24 cellular contexts compared by ENCODE assay signal in genomic region chr12:12473223-12473622, GRCh38.
DNase-seq lines count a peak whose midpoint lies in the region; ATAC-seq, FAIRE-seq and TF ChIP-seq lines count a peak whose summit lies in the region.
"Had no signal": no experiment of that assay in that cellular context is flagged by ENCODE, and none has a peak within 500 bp of the region (broad histone marks: within the 10 kb centered on the region; RNA-seq: fewer than 3 reads in every experiment).

No MANE protein-coding gene starts in this region.

- H3K4me1 ChIP-seq in GM23338 (ENCODE audit: insufficient read depth) (no peaks in the 10 kb centered on the region; the same call in 1 of the 2 replicates), spleen (peaks cover 0 to 50% (median 10%) of the 10 kb centered on the region in 6 donors), MM.1S (ENCODE audit: low read length) (no peaks in the 10 kb centered on the region)
- H3K4me1 ChIP-seq: right atrium auricular region had no signal

- CTCF ChIA-PET in activated CD4-positive, alpha-beta T cell treated with anti-CD3 and anti-CD28 coated beads, Interleukin-2, amount 10 ng/mL, durations not matched to agents 7 days and 5 days (lab: Charles Lee): interaction anchor here (0.7 to 5.8 kb wide), 9 partner anchors 7 to 97 kb away, joined by 3 to 28 read pairs (median 6); no protein-coding TSS in a partner anchor

- peaks cover 70% of the 10 kb centered on the region for H3K4me1 Mint-ChIP-seq in activated CD4-positive, alpha-beta T cell treated with anti-CD3 and anti-CD28 coated beads, Interleukin-2, amount 10 ng/mL, durations not matched to agents 7 days and 5 days
- H3K4me1 Mint-ChIP-seq in GM23338: peaks cover 4% of the 10 kb centered on the region
- H3K4me1 Mint-ChIP-seq in activated naive CD8-positive, alpha-beta T cell treated with anti-CD3 and anti-CD28 coated beads, Interleukin-2, amount 50 U/mL, for 24 hours: peaks cover 72% of the 10 kb centered on the region

- H3K27me3 ChIP-seq in GM23338 (ENCODE audit: insufficient read depth) (no peaks in the 10 kb centered on the region), spleen (replicated peaks in 1 of 7) (no peaks in the 10 kb centered on the region), MM.1S (replicated peaks; ENCODE audit: insufficient read depth, low read length) (no peaks in the 10 kb centered on the region)
- H3K27me3 ChIP-seq: BLaER1, heart right ventricle, right atrium auricular region, upper lobe of right lung had no signal

- no peak overlapping the region for H3K4me3 Mint-ChIP-seq in activated CD4-positive, alpha-beta T cell treated with anti-CD3 and anti-CD28 coated beads, Interleukin-2, amount 10 ng/mL, durations not matched to agents 7 days and 5 days
- H3K4me3 Mint-ChIP-seq in GM23338: no peak overlapping the region; the same call in 2 of the 3 replicates
- no peak overlapping the region for H3K4me3 Mint-ChIP-seq in activated naive CD8-positive, alpha-beta T cell treated with anti-CD3 and anti-CD28 coated beads, Interleukin-2, amount 50 U/mL, for 24 hours
- H3K4me3 Mint-ChIP-seq: immature natural killer cell; stimulated activated naive B cell treated with anti-CD40 and anti-IgM and Interleukin-4, amounts not matched to agents 10 μg/mL and 1 μg/mL and 100 μg/mL, for 72 hours had no signal

- DNase-seq in activated CD4-positive, alpha-beta T cell treated with anti-CD3 and anti-CD28 coated beads, Interleukin-2, amount 10 ng/mL, durations not matched to agents 7 days and 5 days: no peak
- DNase-seq in activated CD4-positive, alpha-beta T cell treated with anti-CD3 and anti-CD28 coated beads for 1 hour: no peak
- DNase-seq in GM23338 (ENCODE audit: low spot score): no peak
- no peak for DNase-seq in activated naive CD8-positive, alpha-beta T cell treated with anti-CD3 and anti-CD28 coated beads, Interleukin-2, amount 50 U/mL, for 24 hours
- DNase-seq in spleen: no peak
- no peak for DNase-seq in stimulated activated CD4-positive, alpha-beta T cell treated with anti-CD3 and anti-CD28 coated beads, Interleukin-4, amount 100 ng/mL, for 4 hours
- no peak for DNase-seq in MM.1S
- DNase-seq in urothelium cell line (ENCODE audit: low spot score): no peak
- DNase-seq: activated CD4-positive, alpha-beta T cell treated with anti-CD3 and anti-CD28 coated beads, Interleukin-2, amount 50 U/mL, for 4 hours; DMS53; heart right ventricle; immature natural killer cell; left ventricle myocardium superior; NCI-H1417 treated with DMSO at 0.1 percent for 48 hours; NCI-H524; occipital lobe; stimulated activated CD4-positive, alpha-beta T cell treated with anti-CD3 and anti-CD28 coated beads, Interleukin-15, amount 100 ng/mL, for 24 hours; stimulated activated naive B cell treated with anti-CD40 and anti-IgM and Interleukin-4, amounts not matched to agents 10 μg/mL and 1 μg/mL and 100 μg/mL, for 72 hours; upper lobe of right lung had no signal

- H3K36me3 ChIP-seq in GM23338 (ENCODE audit: insufficient read depth): peaks cover 18% of the 10 kb centered on the region
- H3K36me3 ChIP-seq in spleen: peaks cover 7 to 50% (median 16%) of the 10 kb centered on the region in 6 donors
- peaks cover 4% of the 10 kb centered on the region; the same call in 1 of the 2 replicates for H3K36me3 ChIP-seq in MM.1S (replicated peaks; ENCODE audit: insufficient read depth, low read length)

- no peak for FAIRE-seq in urothelium cell line (lab: Jason Lieb, UNC)
- FAIRE-seq: astrocyte, GM12878, GM19239 had no signal

- H3K27ac ChIP-seq in GM23338 (ENCODE audit: low read depth) (peak overlapping the region; percentile 72), spleen (peak overlapping the region in 5 of 8 donors; percentile 13 to 82 (median 79)), MM.1S (ENCODE audit: low read length) (no peak overlapping the region)
- H3K27ac ChIP-seq: BLaER1, right atrium auricular region, upper lobe of right lung had no signal

- no peaks in the 10 kb centered on the region for H3K9me3 ChIP-seq in spleen
- no peaks in the 10 kb centered on the region for H3K9me3 ChIP-seq in MM.1S (replicated peaks; ENCODE audit: insufficient read depth, low read length)
- H3K9me3 ChIP-seq: heart right ventricle, right atrium auricular region, upper lobe of right lung had no signal

- H3K36me3 Mint-ChIP-seq in activated CD4-positive, alpha-beta T cell treated with anti-CD3 and anti-CD28 coated beads, Interleukin-2, amount 10 ng/mL, durations not matched to agents 7 days and 5 days (ENCODE audit: low read depth): peaks cover 83% of the 10 kb centered on the region
- peaks cover 72% of the 10 kb centered on the region for H3K36me3 Mint-ChIP-seq in GM23338 (ENCODE audit: low read depth)
- H3K36me3 Mint-ChIP-seq in activated naive CD8-positive, alpha-beta T cell treated with anti-CD3 and anti-CD28 coated beads, Interleukin-2, amount 50 U/mL, for 24 hours (ENCODE audit: low read depth): peaks cover 66% of the 10 kb centered on the region

- no peaks in the 10 kb centered on the region for H3K27me3 Mint-ChIP-seq in activated CD4-positive, alpha-beta T cell treated with anti-CD3 and anti-CD28 coated beads, Interleukin-2, amount 10 ng/mL, durations not matched to agents 7 days and 5 days
- H3K27me3 Mint-ChIP-seq in GM23338 (ENCODE audit: insufficient read depth, low read depth, poor library complexity): peaks cover 8% of the 10 kb centered on the region
- no peaks in the 10 kb centered on the region for H3K27me3 Mint-ChIP-seq in activated naive CD8-positive, alpha-beta T cell treated with anti-CD3 and anti-CD28 coated beads, Interleukin-2, amount 50 U/mL, for 24 hours
- H3K27me3 Mint-ChIP-seq: stimulated activated naive B cell treated with anti-CD40 and anti-IgM and Interleukin-4, amounts not matched to agents 10 μg/mL and 1 μg/mL and 100 μg/mL, for 72 hours had no signal

- no peak overlapping the region for H2AFZ ChIP-seq in GM23338
- H2AFZ ChIP-seq in MM.1S (ENCODE audit: low read length): no peak overlapping the region

- no peak for ATAC-seq in GM23338
- no peak for ATAC-seq in activated naive CD8-positive, alpha-beta T cell treated with anti-CD3 and anti-CD28 coated beads, Interleukin-2, amount 50 U/mL, for 24 hours
- ATAC-seq: GM12878; left ventricle myocardium superior; stimulated activated naive B cell treated with anti-CD40 and anti-IgM and Interleukin-4, amounts not matched to agents 10 μg/mL and 1 μg/mL and 100 μg/mL, for 72 hours; upper lobe of right lung had no signal

- TF ChIP-seq CTCF in GM23338 (conservative IDR thresholded peaks at IDR 0.05; ENCODE audit: low read depth in 2 of 2) (no peak), spleen (IDR thresholded peaks at IDR 0.05 in 8 of 11, conservative IDR thresholded peaks at IDR 0.05 in 3 of 11) (no peak), MM.1S (IDR thresholded peaks at IDR 0.05; ENCODE audit: low read length) (no peak)

- H3K9me2 ChIP-seq in GM23338 (ENCODE audit: insufficient read depth): no peaks in the 10 kb centered on the region
- H3K9me2 ChIP-seq in MM.1S (replicated peaks; ENCODE audit: insufficient read depth, low read length): no peaks in the 10 kb centered on the region

- H3F3A ChIP-seq in GM23338 (replicated peaks; ENCODE audit: low read depth) (0 out of 2 replicates have a peak, but pooled peaks cover 8% of the 10 kb centered on the region), MM.1S (ENCODE audit: insufficient read depth, low read length) (no peaks in the 10 kb centered on the region)

- H3K4me2 ChIP-seq in GM23338: no peak overlapping the region
- no peak overlapping the region for H3K4me2 ChIP-seq in MM.1S (ENCODE audit: low read depth, low read length)
- H3K4me2 ChIP-seq: BLaER1 had no signal

- no peak for TF ChIP-seq POLR2A in spleen (IDR thresholded peaks at IDR 0.05)

- H3K9me3 Mint-ChIP-seq in activated CD4-positive, alpha-beta T cell treated with anti-CD3 and anti-CD28 coated beads, Interleukin-2, amount 10 ng/mL, durations not matched to agents 7 days and 5 days: no peaks in the 10 kb centered on the region
- peaks cover 24% of the 10 kb centered on the region for H3K9me3 Mint-ChIP-seq in GM23338
- H3K9me3 Mint-ChIP-seq in activated naive CD8-positive, alpha-beta T cell treated with anti-CD3 and anti-CD28 coated beads, Interleukin-2, amount 50 U/mL, for 24 hours: peaks cover 7% of the 10 kb centered on the region
- H3K9me3 Mint-ChIP-seq: immature natural killer cell; stimulated activated naive B cell treated with anti-CD40 and anti-IgM and Interleukin-4, amounts not matched to agents 10 μg/mL and 1 μg/mL and 100 μg/mL, for 72 hours had no signal

- WGBS in spleen, 5 donors: 94 to 98% (median 97%) methylated on average over 4 of the region's 4 CpGs

- H3K79me2 ChIP-seq in GM23338 (replicated peaks; ENCODE audit: insufficient read depth): 0 out of 2 replicates have a peak, but pooled peaks cover 5% of the 10 kb centered on the region
- H3K79me2 ChIP-seq in MM.1S (ENCODE audit: low read length): no peaks in the 10 kb centered on the region

- H3K27ac Mint-ChIP-seq in activated CD4-positive, alpha-beta T cell treated with anti-CD3 and anti-CD28 coated beads, Interleukin-2, amount 10 ng/mL, durations not matched to agents 7 days and 5 days: peak overlapping the region; percentile 93
- H3K27ac Mint-ChIP-seq in GM23338: no peak overlapping the region
- H3K27ac Mint-ChIP-seq in activated naive CD8-positive, alpha-beta T cell treated with anti-CD3 and anti-CD28 coated beads, Interleukin-2, amount 50 U/mL, for 24 hours: peak overlapping the region; percentile 97
- H3K27ac Mint-ChIP-seq: stimulated activated naive B cell treated with anti-CD40 and anti-IgM and Interleukin-4, amounts not matched to agents 10 μg/mL and 1 μg/mL and 100 μg/mL, for 72 hours had no signal

- H3K9ac ChIP-seq in MM.1S (ENCODE audit: low read length): no peak overlapping the region
- H3K9ac ChIP-seq: BLaER1 had no signal

- H3K4me3 ChIP-seq in GM23338: no peak overlapping the region
- H3K4me3 ChIP-seq in spleen: no peak overlapping the region
- no peak overlapping the region for H3K4me3 ChIP-seq in MM.1S (ENCODE audit: low read length)
- H3K4me3 ChIP-seq: BLaER1, GM12878, heart right ventricle, right atrium auricular region, upper lobe of right lung had no signal

- peaks cover 15% of the 10 kb centered on the region for H4K20me1 ChIP-seq in GM23338 (replicated peaks; ENCODE audit: insufficient read depth)
- H4K20me1 ChIP-seq in MM.1S (ENCODE audit: insufficient read depth, low read length): no peaks in the 10 kb centered on the region
- H4K20me1 ChIP-seq: BLaER1 had no signal

- intact Hi-C loops in spleen (cut with DNase I; ENCODE audit: low total_unique reads): no loop called here

- POLR2A ChIA-PET in activated CD4-positive, alpha-beta T cell treated with anti-CD3 and anti-CD28 coated beads, Interleukin-2, amount 10 ng/mL, durations not matched to agents 7 days and 5 days (lab: Charles Lee): interaction anchor here (0.5 kb wide), 1 partner anchor 172 kb away, joined by 3 read pairs; no protein-coding TSS in a partner anchor

TF ChIP-seq in GM23338, 12 proteins besides CTCF, POLR2A, EP300 and RAD21 (continues in another document):
- no peak for TF ChIP-seq STAT1 (IDR thresholded peaks at IDR 0.05; ENCODE audit: unreplicated experiment)
